7 cellular contexts compared by ENCODE assay signal in genomic region chr5:11607944-11608343, GRCh38.
"Had no signal": no experiment of that assay in that cellular context is flagged by ENCODE, and none has a peak within 500 bp of the region (broad histone marks: within the 10 kb centered on the region; RNA-seq: fewer than 3 reads in every experiment).

No MANE protein-coding gene starts in this region.

- H3K4me1 Mint-ChIP-seq: GM23338, IgD-negative memory B cell had no signal

- H3K9me3 Mint-ChIP-seq: GM23338, H9 had no signal

- FAIRE-seq: H1, H54, HepG2 had no signal

- H3K4me3 ChIP-seq: GM23338 had no signal

- H3K36me3 Mint-ChIP-seq: IgD-negative memory B cell had no signal

- H2AFZ ChIP-seq: GM23338 had no signal

- H3K27me3 Mint-ChIP-seq: IgD-negative memory B cell had no signal

- ATAC-seq: GM23338, HepG2 had no signal

- H3K4me2 ChIP-seq: GM23338 had no signal

- H3K4me3 Mint-ChIP-seq: GM23338, H9, IgD-negative memory B cell had no signal

- H3K27ac Mint-ChIP-seq: GM23338, H9, IgD-negative memory B cell had no signal

- DNase-seq: H9, HCEC 1CT had no signal
